In genomic region chr20:14055127-14055742, GRCh38 we compare ENCODE assay signal across 7 cellular contexts. TPM values are rescaled to one million over a fixed set of nuclear protein-coding genes. Genes with fewer than 3 reads are reported as not detected.
DNase-seq lines count a peak whose midpoint lies in the region; ATAC-seq and TF ChIP-seq lines count a peak whose summit lies in the region.

No MANE protein-coding gene starts in this region.

- peak; percentile 34 for TF ChIP-seq CTCF in HFF-Myc (IDR thresholded peaks at IDR 0.05; ENCODE audit: low read depth, low read length, missing control alignments)
- peak; percentile 24 to 42 for TF ChIP-seq CTCF in suprapubic skin (IDR thresholded peaks at IDR 0.05)

- WGBS in suprapubic skin: under 1% methylated on average over 4 of the region's 4 CpGs

- peaks cover 3% of the 10 kb centered on the region for H3K4me1 ChIP-seq in adipocyte (ENCODE audit: control insufficient read depth, insufficient read depth, low read length)
- no peaks in the 10 kb centered on the region for H3K4me1 ChIP-seq in suprapubic skin

- no peaks in the 10 kb centered on the region for H3K9me3 ChIP-seq in adipocyte (ENCODE audit: control insufficient read depth, low read length)
- no peaks in the 10 kb centered on the region for H3K9me3 ChIP-seq in suprapubic skin

- no peaks in the 10 kb centered on the region for H3K36me3 ChIP-seq in adipocyte (ENCODE audit: control insufficient read depth, insufficient read depth, low read length, severe bottlenecking)
- no peaks in the 10 kb centered on the region for H3K36me3 ChIP-seq in suprapubic skin

- H3K9ac ChIP-seq in adipocyte (ENCODE audit: low read length): peak overlapping the region; percentile 21

- ATAC-seq in HG02571 (IDR thresholded peaks at IDR 0.05; ENCODE audit: unreplicated experiment): no peak

- H3K27ac ChIP-seq in suprapubic skin: no peak overlapping the region

- DNase-seq in EL (peak; percentile 56), HFF-Myc (ENCODE audit: extremely low read depth, low read depth) (peak; percentile 48), NCI-H2196 (lab: John Stamatoyannopoulos, UW; ENCODE audit: unreplicated experiment) (peak; percentile 71), adipocyte (ENCODE audit: low read depth) (peak; percentile 87), iPS-NIHi7 (ENCODE audit: extremely low spot score) (peak; percentile 21), suprapubic skin (ENCODE audit: low spot score in 2 of 2) (no peak)

- H3K4me3 ChIP-seq in HFF-Myc (replicated peaks; ENCODE audit: low read depth, low read length) (no peak overlapping the region), adipocyte (ENCODE audit: low read length) (no peak overlapping the region), suprapubic skin (no peak overlapping the region)

- no peak for TF ChIP-seq EP300 in suprapubic skin (IDR thresholded peaks at IDR 0.05)

- TF ChIP-seq POLR2A in suprapubic skin (IDR thresholded peaks at IDR 0.05): no peak

- H3K27me3 ChIP-seq in adipocyte (replicated peaks; ENCODE audit: control insufficient read depth, insufficient read depth, low read length) (no peaks in the 10 kb centered on the region), suprapubic skin (no peaks in the 10 kb centered on the region)

RNA-seq across cellular contexts. Expression of gene MACROD2, which starts 59.9 kb away (rescaled TPM):
- 10 to 100 TPM; 12.6 to 60.3 (median 18.9) TPM for total RNA-seq in suprapubic skin

Comparison
In these comparisons a context has a peak if more than half of its experiments do, and no peak if none do; other contexts are left out.
1. DNase-seq: peak in EL (single experiment), HFF-Myc (single experiment), NCI-H2196 (single experiment), adipocyte (single experiment) and iPS-NIHi7 (single experiment); none in suprapubic skin (0 of 2).